ENCODE assay signal across 27 cellular contexts in genomic region chr14:58557242-58557641, GRCh38.
DNase-seq lines count a peak whose midpoint lies in the region; ATAC-seq, FAIRE-seq and TF ChIP-seq lines count a peak whose summit lies in the region.
"Had no signal": no experiment of that assay in that cellular context is flagged by ENCODE, and none has a peak within 500 bp of the region (broad histone marks: within the 10 kb centered on the region; RNA-seq: fewer than 3 reads in every experiment).

No MANE protein-coding gene starts in this region.

- H3K27me3 Mint-ChIP-seq in astrocyte (ENCODE audit: low read depth, unreplicated experiment) (no peaks in the 10 kb centered on the region), neural progenitor cell (ENCODE audit: insufficient read depth, low read depth) (no peaks in the 10 kb centered on the region)
- H3K27me3 Mint-ChIP-seq: CD4-positive, alpha-beta memory T cell had no signal

- H4K20me1 ChIP-seq in astrocyte (ENCODE audit: insufficient read depth, low read length) (no peaks in the 10 kb centered on the region), neural progenitor cell (ENCODE audit: low read depth) (no peaks in the 10 kb centered on the region)
- H4K20me1 ChIP-seq: BLaER1 treated with 17β-estradiol and CSF1 and Interleukin-3, amounts not matched to agents 10 nM and 100 nM had no signal

- H3K4me3 ChIP-seq in astrocyte (ENCODE audit: insufficient read depth, low read depth, low read length) (no peak overlapping the region), neural progenitor cell (no peak overlapping the region), WERI-Rb-1 (ENCODE audit: low read depth, low read length) (no peak overlapping the region)
- H3K4me3 ChIP-seq: A549; BLaER1 treated with 17β-estradiol and CSF1 and Interleukin-3, amounts not matched to agents 10 nM and 100 nM; MG63; PC-9; SJSA1 had no signal

- DNase-seq in HTR-8/SVneo (ENCODE audit: insufficient read length, low spot score), result no peak
- no peak for DNase-seq in astrocyte (ENCODE audit: low read depth)
- peak; percentile 50 for DNase-seq in iris pigment epithelial cell (ENCODE audit: low read depth)
- DNase-seq in neural progenitor cell (ENCODE audit: low spot score), result peak; percentile 17
- no peak for DNase-seq in WERI-Rb-1
- DNase-seq in superior temporal gyrus (ENCODE audit: extremely low spot score), result no peak
- DNase-seq: AML-193; CD4-positive, alpha-beta memory T cell; COR-L47; DMS53; GDM1; KBM-7; MG63; NCI-H1105 treated with DMSO at 0.1 percent for 48 hours; NCI-H146; NCI-H1930; NCI-H446 treated with DMSO at 0.1 percent for 48 hours; NCI-H526; PC-9; Right ventricle myocardium superior had no signal

- no peak for TF ChIP-seq CTCF in astrocyte (IDR thresholded peaks at IDR 0.05; ENCODE audit: insufficient read depth, low read depth, low read length)
- TF ChIP-seq CTCF in neural progenitor cell (IDR thresholded peaks at IDR 0.05), result no peak
- TF ChIP-seq CTCF in WERI-Rb-1 (IDR thresholded peaks at IDR 0.05; ENCODE audit: low read depth, low read length), result no peak

- H3K9me3 ChIP-seq in astrocyte (ENCODE audit: insufficient read depth, low read depth, low read length) (no peaks in the 10 kb centered on the region), neural progenitor cell (ENCODE audit: low read depth) (no peaks in the 10 kb centered on the region), WERI-Rb-1 (ENCODE audit: severe bottlenecking) (no peaks in the 10 kb centered on the region)
- H3K9me3 ChIP-seq: A549; BLaER1 treated with 17β-estradiol and CSF1 and Interleukin-3, amounts not matched to agents 10 nM and 100 nM; MG63; SJSA1 had no signal

- ATAC-seq in GM18502 (IDR thresholded peaks at IDR 0.05; ENCODE audit: poor library complexity, unreplicated experiment) (no peak), HG03025 (IDR thresholded peaks at IDR 0.05; ENCODE audit: low FRiP score, unreplicated experiment) (no peak)
- ATAC-seq: A549, HCT116 had no signal

- H3K27ac Mint-ChIP-seq in astrocyte (ENCODE audit: unreplicated experiment), result no peak overlapping the region
- H3K27ac Mint-ChIP-seq in neural progenitor cell, result no peak overlapping the region
- H3K27ac Mint-ChIP-seq: CD4-positive, alpha-beta memory T cell had no signal

- no peaks in the 10 kb centered on the region for H3F3A ChIP-seq in neural progenitor cell (ENCODE audit: low read depth)

- H3K27me3 ChIP-seq in astrocyte (ENCODE audit: insufficient read depth, low read length), result no peaks in the 10 kb centered on the region
- H3K27me3 ChIP-seq in neural progenitor cell, result no peaks in the 10 kb centered on the region
- H3K27me3 ChIP-seq in WERI-Rb-1 (ENCODE audit: insufficient read depth, low read depth, severe bottlenecking), result no peaks in the 10 kb centered on the region
- H3K27me3 ChIP-seq: BLaER1 treated with 17β-estradiol and CSF1 and Interleukin-3, amounts not matched to agents 10 nM and 100 nM; MG63; SJSA1 had no signal

- H3K36me3 ChIP-seq in astrocyte (ENCODE audit: insufficient read depth, low read length) (no peaks in the 10 kb centered on the region), neural progenitor cell (no peaks in the 10 kb centered on the region), WERI-Rb-1 (no peaks in the 10 kb centered on the region)
- H3K36me3 ChIP-seq: BLaER1 treated with 17β-estradiol and CSF1 and Interleukin-3, amounts not matched to agents 10 nM and 100 nM; MG63; SJSA1 had no signal

- H3K4me1 Mint-ChIP-seq in astrocyte (ENCODE audit: low read depth, unreplicated experiment) (peaks cover 8% of the 10 kb centered on the region), neural progenitor cell (no peaks in the 10 kb centered on the region)
- H3K4me1 Mint-ChIP-seq: CD4-positive, alpha-beta memory T cell had no signal

- H2AFZ ChIP-seq in astrocyte (ENCODE audit: low read depth, low read length) (no peak overlapping the region), neural progenitor cell (replicated peaks) (no peak overlapping the region)
- H2AFZ ChIP-seq: PC-9 had no signal

- H3K9ac ChIP-seq in astrocyte (ENCODE audit: low read length), result no peak overlapping the region
- H3K9ac ChIP-seq in neural progenitor cell, result no peak overlapping the region
- H3K9ac ChIP-seq: BLaER1 treated with 17β-estradiol and CSF1 and Interleukin-3, amounts not matched to agents 10 nM and 100 nM had no signal

- FAIRE-seq in HTR-8/SVneo (lab: Jason Lieb, UNC) (peak; percentile 95), astrocyte (lab: Jason Lieb, UNC) (no peak)
- FAIRE-seq: A549, GM12891 had no signal

- H3K36me3 Mint-ChIP-seq in astrocyte (ENCODE audit: low read depth, unreplicated experiment) (no peaks in the 10 kb centered on the region), neural progenitor cell (no peaks in the 10 kb centered on the region)

- H3K9me3 Mint-ChIP-seq in astrocyte (ENCODE audit: unreplicated experiment), result no peaks in the 10 kb centered on the region
- no peaks in the 10 kb centered on the region for H3K9me3 Mint-ChIP-seq in neural progenitor cell
- H3K9me3 Mint-ChIP-seq: CD4-positive, alpha-beta memory T cell had no signal

- H3K4me3 Mint-ChIP-seq in astrocyte (ENCODE audit: unreplicated experiment) (peak overlapping the region; percentile 65), neural progenitor cell (no peak overlapping the region)
- H3K4me3 Mint-ChIP-seq: CD4-positive, alpha-beta memory T cell had no signal

- H3K79me2 ChIP-seq in astrocyte (ENCODE audit: insufficient read depth, low read length) (no peaks in the 10 kb centered on the region), neural progenitor cell (ENCODE audit: low read depth) (no peaks in the 10 kb centered on the region)

- no peak overlapping the region for H3K27ac ChIP-seq in astrocyte (ENCODE audit: low read depth, low read length)
- no peak overlapping the region for H3K27ac ChIP-seq in neural progenitor cell
- no peak overlapping the region for H3K27ac ChIP-seq in WERI-Rb-1
- H3K27ac ChIP-seq: A549; BLaER1 treated with 17β-estradiol and CSF1 and Interleukin-3, amounts not matched to agents 10 nM and 100 nM; PC-9; SJSA1 had no signal

- no peak overlapping the region for H3K4me2 ChIP-seq in astrocyte (ENCODE audit: low read length)
- no peak overlapping the region for H3K4me2 ChIP-seq in neural progenitor cell
- H3K4me2 ChIP-seq: A549; BLaER1 treated with 17β-estradiol and CSF1 and Interleukin-3, amounts not matched to agents 10 nM and 100 nM; PC-9 had no signal

- H3K4me1 ChIP-seq in astrocyte (ENCODE audit: insufficient read depth, low read length), result no peaks in the 10 kb centered on the region
- H3K4me1 ChIP-seq in neural progenitor cell, result peaks cover 3% of the 10 kb centered on the region
- H3K4me1 ChIP-seq: A549; BLaER1 treated with 17β-estradiol and CSF1 and Interleukin-3, amounts not matched to agents 10 nM and 100 nM; SJSA1 had no signal

Comparison
In these comparisons a context has a peak if more than half of its experiments do, and no peak if none do; other contexts are left out.
1. DNase-seq: peak in iris pigment epithelial cell (single experiment) and neural progenitor cell (single experiment); none in HTR-8/SVneo (single experiment), astrocyte (single experiment), WERI-Rb-1 (single experiment) and superior temporal gyrus (single experiment).